In genomic region chr19:22332924-22333323, GRCh38 we compare ENCODE assay signal across 17 cellular contexts. TPM values are rescaled to one million over a fixed set of nuclear protein-coding genes. Genes with fewer than 3 reads are reported as not detected.
"Had no signal": no experiment of that assay in that cellular context is flagged by ENCODE, and none has a peak within 500 bp of the region (broad histone marks: within the 10 kb centered on the region; RNA-seq: fewer than 3 reads in every experiment).

No MANE protein-coding gene starts in this region.

- DNase-seq: activated CD8-positive, alpha-beta T cell treated with anti-CD3 and anti-CD28 coated beads, Interleukin-2, amount 10 ng/mL, durations not matched to agents 7 days and 5 days; activated naive CD4-positive, alpha-beta T cell treated with Interleukin-2 at 50 U/mL for 16 hours; central memory CD4-positive, alpha-beta T cell; effector memory CD4-positive, alpha-beta T cell; hippocampal formation; left cardiac atrium; naive thymus-derived CD4-positive, alpha-beta T cell; posterior cingulate gyrus; T1000; thyroid gland; uterus had no signal

- ATAC-seq: activated CD8-positive, alpha-beta T cell treated with anti-CD3 and anti-CD28 coated beads, Interleukin-2, amount 10 ng/mL, durations not matched to agents 7 days and 5 days; left cardiac atrium; naive thymus-derived CD4-positive, alpha-beta T cell had no signal

- H3K4me1 ChIP-seq: thyroid gland, uterus had no signal

- H3K27me3 ChIP-seq: neutrophil, thyroid gland, uterus had no signal

- H3K4me3 ChIP-seq: lung, skin epidermis, thyroid gland, uterus had no signal

- H3K27ac ChIP-seq: epithelial cell of prostate, neutrophil, skin epidermis, thyroid gland, uterus, VCaP had no signal

- H3K9me3 ChIP-seq: thyroid gland, uterus had no signal

- H3K36me3 ChIP-seq: neutrophil, thyroid gland, uterus had no signal

RNA-seq across cellular contexts. Expression of gene ZNF729, which starts 46.7 kb away (rescaled TPM):
- total RNA-seq: activated CD8-positive, alpha-beta T cell treated with anti-CD3 and anti-CD28 coated beads, Interleukin-2, amount 10 ng/mL, durations not matched to agents 7 days and 5 days; glomerular endothelial cell; left cardiac atrium; lung; naive thymus-derived CD4-positive, alpha-beta T cell; thyroid gland had no signal
